ENCODE assay signal across 33 cellular contexts in genomic region chr5:144394036-144394435, GRCh38.
"Had no signal": no experiment of that assay in that cellular context is flagged by ENCODE, and none has a peak within 500 bp of the region (broad histone marks: within the 10 kb centered on the region; RNA-seq: fewer than 3 reads in every experiment).

No MANE protein-coding gene starts in this region.

- H3K27me3 ChIP-seq: body of pancreas, breast epithelium, Peyer's patch had no signal

- H3K36me3 ChIP-seq: adrenal gland, breast epithelium, Peyer's patch had no signal

- H3K4me3 ChIP-seq: adrenal gland, body of pancreas, breast epithelium, Peyer's patch had no signal

- H3K27ac ChIP-seq: adrenal gland, breast epithelium, Peyer's patch, VCaP had no signal

- H3K4me1 ChIP-seq: adrenal gland, breast epithelium, Peyer's patch had no signal

- H3K9me3 ChIP-seq: adrenal gland, breast epithelium, Peyer's patch had no signal

- ATAC-seq: activated naive CD4-positive, alpha-beta T cell treated with anti-CD3 and anti-CD28 coated beads, Interleukin-2, amount 50 U/mL, for 72 hours; activated T-cell treated with anti-CD3 and anti-CD28 coated beads, Interleukin-2, amount 50 U/mL, for 4 hours; body of pancreas; PC-3; Right ventricle myocardium inferior; SK-N-SH treated with all-trans-retinoic acid at 6 μM for 48 hours had no signal

- DNase-seq: activated B cell treated with CpG ODN at 0.5 μM for 24 hours; activated CD4-positive, alpha-beta memory T cell treated with anti-CD3 and anti-CD28 coated beads for 36 hours; activated CD4-positive, alpha-beta T cell treated with anti-CD3 and anti-CD28 coated beads for 4 hours; activated CD4-positive, alpha-beta T cell treated with anti-CD3 and anti-CD28 coated beads, Interleukin-2, amount 50 U/mL, for 1 hour; activated CD4-positive, CD25-positive, alpha-beta regulatory T cell treated with anti-CD3 and anti-CD28 coated beads, Interleukin-2, amount 50 U/mL, for 72 hours; activated CD8-positive, alpha-beta memory T cell treated with anti-CD3 and anti-CD28 coated beads, Interleukin-2, amount 50 U/mL, for 4 hours; activated gamma-delta T cell treated with Interleukin-2 at 50 U/mL for 16 hours; activated naive CD4-positive, alpha-beta T cell treated with anti-CD3 and anti-CD28 coated beads for 36 hours; activated T-cell treated with anti-CD3 and anti-CD28 coated beads for 4 hours; activated T-cell treated with anti-CD3 and anti-CD28 coated beads, Interleukin-2, amount 50 U/mL, for 4 hours; adrenal gland; Kasumi-1; NCI-H1105; NCI-H1417 treated with DMSO at 0.1 percent for 48 hours; NCI-H187 treated with DMSO at 0.1 percent for 48 hours; NCI-H2081; NCI-H2171 treated with DMSO at 0.1 percent for 48 hours; NCI-H2227 treated with DMSO at 0.1 percent for 48 hours; NCI-H524 treated with DMSO at 0.1 percent for 48 hours; PC-3; Peyer's patch; RPMI8226; SIG-M5; SW 1271; T-helper 1 cell; T-helper 2 cell; T-helper 9 cell had no signal
